Comparison of ENCODE assay signal across 1 cellular context in the genomic region with DNA sequence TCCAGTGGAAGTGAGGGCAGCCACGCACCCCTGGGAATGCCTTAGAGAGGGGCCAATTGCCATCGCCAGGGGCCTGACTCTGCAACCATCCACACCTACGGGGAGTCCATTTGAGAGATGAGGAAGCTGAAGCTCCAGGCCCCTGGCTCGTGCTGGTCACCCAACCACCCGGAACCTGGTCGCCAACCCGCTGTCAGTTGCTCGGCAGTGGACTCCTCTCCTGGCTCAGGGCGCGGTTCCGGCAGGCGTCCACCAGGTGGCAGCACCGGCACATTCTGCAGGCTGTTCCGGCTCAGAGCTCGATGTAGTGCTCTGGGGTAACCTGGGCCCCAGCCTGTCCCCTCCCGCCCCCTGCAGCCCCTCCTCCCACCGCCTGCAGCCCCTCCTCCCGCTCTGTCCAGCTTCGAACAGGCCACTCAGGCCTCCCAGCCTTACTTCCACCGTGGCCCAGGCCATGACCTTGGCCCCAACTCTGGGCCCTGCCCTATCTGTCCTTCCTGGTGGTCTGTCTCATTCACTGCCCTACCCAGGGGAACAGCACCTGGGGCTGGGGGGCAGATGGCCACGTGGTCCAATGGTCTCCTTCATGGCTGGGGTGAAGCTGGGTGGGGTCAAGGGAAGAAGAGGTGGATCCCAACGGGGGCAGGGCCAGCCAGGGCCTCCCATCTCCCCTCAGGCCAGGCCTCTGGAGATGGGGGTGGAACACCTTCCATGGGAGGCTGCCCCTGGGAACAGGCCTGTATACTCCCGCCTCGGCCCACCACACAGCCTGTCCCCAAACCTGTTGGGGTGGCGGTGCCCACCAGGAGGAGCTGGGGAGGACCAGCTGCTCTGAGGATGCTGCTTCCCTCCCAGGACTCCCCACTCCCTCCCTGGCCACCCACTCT.
TF ChIP-seq lines count a peak whose summit lies in the region.

No MANE protein-coding gene starts in this region.

TF ChIP-seq in HepG2, 621 proteins besides CTCF, POLR2A, EP300 and RAD21 (continued from another document and continues in another):
- TF ChIP-seq, protein P1, sequence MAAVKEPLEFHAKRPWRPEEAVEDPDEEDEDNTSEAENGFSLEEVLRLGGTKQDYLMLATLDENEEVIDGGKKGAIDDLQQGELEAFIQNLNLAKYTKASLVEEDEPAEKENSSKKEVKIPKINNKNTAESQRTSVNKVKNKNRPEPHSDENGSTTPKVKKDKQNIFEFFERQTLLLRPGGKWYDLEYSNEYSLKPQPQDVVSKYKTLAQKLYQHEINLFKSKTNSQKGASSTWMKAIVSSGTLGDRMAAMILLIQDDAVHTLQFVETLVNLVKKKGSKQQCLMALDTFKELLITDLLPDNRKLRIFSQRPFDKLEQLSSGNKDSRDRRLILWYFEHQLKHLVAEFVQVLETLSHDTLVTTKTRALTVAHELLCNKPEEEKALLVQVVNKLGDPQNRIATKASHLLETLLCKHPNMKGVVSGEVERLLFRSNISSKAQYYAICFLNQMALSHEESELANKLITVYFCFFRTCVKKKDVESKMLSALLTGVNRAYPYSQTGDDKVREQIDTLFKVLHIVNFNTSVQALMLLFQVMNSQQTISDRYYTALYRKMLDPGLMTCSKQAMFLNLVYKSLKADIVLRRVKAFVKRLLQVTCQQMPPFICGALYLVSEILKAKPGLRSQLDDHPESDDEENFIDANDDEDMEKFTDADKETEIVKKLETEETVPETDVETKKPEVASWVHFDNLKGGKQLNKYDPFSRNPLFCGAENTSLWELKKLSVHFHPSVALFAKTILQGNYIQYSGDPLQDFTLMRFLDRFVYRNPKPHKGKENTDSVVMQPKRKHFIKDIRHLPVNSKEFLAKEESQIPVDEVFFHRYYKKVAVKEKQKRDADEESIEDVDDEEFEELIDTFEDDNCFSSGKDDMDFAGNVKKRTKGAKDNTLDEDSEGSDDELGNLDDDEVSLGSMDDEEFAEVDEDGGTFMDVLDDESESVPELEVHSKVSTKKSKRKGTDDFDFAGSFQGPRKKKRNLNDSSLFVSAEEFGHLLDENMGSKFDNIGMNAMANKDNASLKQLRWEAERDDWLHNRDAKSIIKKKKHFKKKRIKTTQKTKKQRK (IDR thresholded peaks at IDR 0.05; ENCODE audit: low read length) = no peak
- TF ChIP-seq MBD4 (IDR thresholded peaks at IDR 0.05; ENCODE audit: borderline replicate concordance, low read length) (no peak), NKX3-1 (CRISPR knock-in tag; IDR thresholded peaks at IDR 0.05) (0 out of 2 replicates have a peak, but pooled peaks have one; percentile 40), SRSF1 (optimal IDR thresholded peaks at IDR 0.05; ENCODE audit: low read depth, low read length) (peak; percentile 39), KAT2B (IDR thresholded peaks at IDR 0.05; ENCODE audit: borderline replicate concordance, low read depth, low read length) (no peak), NCOA2 (CRISPR knock-in tag; IDR thresholded peaks at IDR 0.05) (peak; percentile 47; the same call in 1 of the 2 replicates), ZNF160 (CRISPR knock-in tag; IDR thresholded peaks at IDR 0.05) (no peak), RFXANK (CRISPR knock-in tag; IDR thresholded peaks at IDR 0.05) (no peak), ZFYVE20 (CRISPR knock-in tag; IDR thresholded peaks at IDR 0.05; ENCODE audit: borderline replicate concordance, low read depth) (no peak), MYC (CRISPR knock-in tag; IDR thresholded peaks at IDR 0.05; ENCODE audit: borderline replicate concordance) (peak; percentile 88), ZNF850 (CRISPR knock-in tag; conservative IDR thresholded peaks at IDR 0.05) (no peak), ZNF282 (IDR thresholded peaks at IDR 0.05; ENCODE audit: partially characterized antibody) (no peak), ZNF773 (CRISPR knock-in tag; IDR thresholded peaks at IDR 0.05; ENCODE audit: borderline replicate concordance) (0 out of 2 replicates have a peak, but pooled peaks have one; percentile 17), ZNF326 (CRISPR knock-in tag; IDR thresholded peaks at IDR 0.05; ENCODE audit: borderline replicate concordance) (peak; percentile 81; the same call in 1 of the 2 replicates), ISX (CRISPR knock-in tag; conservative IDR thresholded peaks at IDR 0.05) (no peak), NFE2 (CRISPR knock-in tag; IDR thresholded peaks at IDR 0.05) (no peak), ZNF484 (CRISPR knock-in tag; IDR thresholded peaks at IDR 0.05; ENCODE audit: borderline replicate concordance, low read depth) (no peak), ZNF713 (CRISPR knock-in tag; IDR thresholded peaks at IDR 0.05) (no peak), ETV6 (CRISPR knock-in tag; conservative IDR thresholded peaks at IDR 0.05) (no peak), THAP11 (CRISPR knock-in tag; IDR thresholded peaks at IDR 0.05) (no peak), ZNF782 (CRISPR knock-in tag; IDR thresholded peaks at IDR 0.05; ENCODE audit: borderline replicate concordance) (peak; percentile 72; the same call in 1 of the 2 replicates), ZNF44 (CRISPR knock-in tag; IDR thresholded peaks at IDR 0.05) (peak; percentile 49; the same call in 1 of the 2 replicates), RFXAP (CRISPR knock-in tag; IDR thresholded peaks at IDR 0.05; ENCODE audit: borderline replicate concordance) (0 out of 2 replicates have a peak, but pooled peaks have one; percentile 59), NFKBIZ (CRISPR knock-in tag; IDR thresholded peaks at IDR 0.05) (no peak), RXRB (CRISPR knock-in tag; IDR thresholded peaks at IDR 0.05; ENCODE audit: borderline replicate concordance) (peak; percentile 66), RARA (CRISPR knock-in tag; IDR thresholded peaks at IDR 0.05) (peak; percentile 79), XRCC5 (optimal IDR thresholded peaks at IDR 0.05; ENCODE audit: low read length) (peak; percentile 42), ZNF737 (CRISPR knock-in tag; IDR thresholded peaks at IDR 0.05; ENCODE audit: borderline replicate concordance) (no peak), KMT2B (CRISPR knock-in tag; IDR thresholded peaks at IDR 0.05) (no peak), ZNF143 (CRISPR knock-in tag; IDR thresholded peaks at IDR 0.05) (0 out of 2 replicates have a peak, but pooled peaks have one; percentile 14), ZMYM2 (CRISPR knock-in tag; IDR thresholded peaks at IDR 0.05) (no peak), KLF16 (CRISPR knock-in tag; IDR thresholded peaks at IDR 0.05) (peak in 1 of 2 experiments; percentile 69; a peak in 1 of 4 replicates), NCOA5 (CRISPR knock-in tag; IDR thresholded peaks at IDR 0.05) (no peak)
- TF ChIP-seq, protein P2, sequence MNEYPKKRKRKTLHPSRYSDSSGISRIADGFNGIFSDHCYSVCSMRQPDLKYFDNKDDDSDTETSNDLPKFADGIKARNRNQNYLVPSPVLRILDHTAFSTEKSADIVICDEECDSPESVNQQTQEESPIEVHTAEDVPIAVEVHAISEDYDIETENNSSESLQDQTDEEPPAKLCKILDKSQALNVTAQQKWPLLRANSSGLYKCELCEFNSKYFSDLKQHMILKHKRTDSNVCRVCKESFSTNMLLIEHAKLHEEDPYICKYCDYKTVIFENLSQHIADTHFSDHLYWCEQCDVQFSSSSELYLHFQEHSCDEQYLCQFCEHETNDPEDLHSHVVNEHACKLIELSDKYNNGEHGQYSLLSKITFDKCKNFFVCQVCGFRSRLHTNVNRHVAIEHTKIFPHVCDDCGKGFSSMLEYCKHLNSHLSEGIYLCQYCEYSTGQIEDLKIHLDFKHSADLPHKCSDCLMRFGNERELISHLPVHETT (CRISPR knock-in tag; conservative IDR thresholded peaks at IDR 0.05) = no peak
- TF ChIP-seq, protein P3, sequence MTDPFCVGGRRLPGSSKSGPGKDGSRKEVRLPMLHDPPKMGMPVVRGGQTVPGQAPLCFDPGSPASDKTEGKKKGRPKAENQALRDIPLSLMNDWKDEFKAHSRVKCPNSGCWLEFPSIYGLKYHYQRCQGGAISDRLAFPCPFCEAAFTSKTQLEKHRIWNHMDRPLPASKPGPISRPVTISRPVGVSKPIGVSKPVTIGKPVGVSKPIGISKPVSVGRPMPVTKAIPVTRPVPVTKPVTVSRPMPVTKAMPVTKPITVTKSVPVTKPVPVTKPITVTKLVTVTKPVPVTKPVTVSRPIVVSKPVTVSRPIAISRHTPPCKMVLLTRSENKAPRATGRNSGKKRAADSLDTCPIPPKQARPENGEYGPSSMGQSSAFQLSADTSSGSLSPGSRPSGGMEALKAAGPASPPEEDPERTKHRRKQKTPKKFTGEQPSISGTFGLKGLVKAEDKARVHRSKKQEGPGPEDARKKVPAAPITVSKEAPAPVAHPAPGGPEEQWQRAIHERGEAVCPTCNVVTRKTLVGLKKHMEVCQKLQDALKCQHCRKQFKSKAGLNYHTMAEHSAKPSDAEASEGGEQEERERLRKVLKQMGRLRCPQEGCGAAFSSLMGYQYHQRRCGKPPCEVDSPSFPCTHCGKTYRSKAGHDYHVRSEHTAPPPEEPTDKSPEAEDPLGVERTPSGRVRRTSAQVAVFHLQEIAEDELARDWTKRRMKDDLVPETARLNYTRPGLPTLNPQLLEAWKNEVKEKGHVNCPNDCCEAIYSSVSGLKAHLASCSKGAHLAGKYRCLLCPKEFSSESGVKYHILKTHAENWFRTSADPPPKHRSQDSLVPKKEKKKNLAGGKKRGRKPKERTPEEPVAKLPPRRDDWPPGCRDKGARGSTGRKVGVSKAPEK (CRISPR knock-in tag; IDR thresholded peaks at IDR 0.05; ENCODE audit: borderline replicate concordance) = no peak
- TF ChIP-seq, protein P4, sequence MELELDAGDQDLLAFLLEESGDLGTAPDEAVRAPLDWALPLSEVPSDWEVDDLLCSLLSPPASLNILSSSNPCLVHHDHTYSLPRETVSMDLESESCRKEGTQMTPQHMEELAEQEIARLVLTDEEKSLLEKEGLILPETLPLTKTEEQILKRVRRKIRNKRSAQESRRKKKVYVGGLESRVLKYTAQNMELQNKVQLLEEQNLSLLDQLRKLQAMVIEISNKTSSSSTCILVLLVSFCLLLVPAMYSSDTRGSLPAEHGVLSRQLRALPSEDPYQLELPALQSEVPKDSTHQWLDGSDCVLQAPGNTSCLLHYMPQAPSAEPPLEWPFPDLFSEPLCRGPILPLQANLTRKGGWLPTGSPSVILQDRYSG (CRISPR knock-in tag; IDR thresholded peaks at IDR 0.05) = no peak
- TF ChIP-seq, protein P5, sequence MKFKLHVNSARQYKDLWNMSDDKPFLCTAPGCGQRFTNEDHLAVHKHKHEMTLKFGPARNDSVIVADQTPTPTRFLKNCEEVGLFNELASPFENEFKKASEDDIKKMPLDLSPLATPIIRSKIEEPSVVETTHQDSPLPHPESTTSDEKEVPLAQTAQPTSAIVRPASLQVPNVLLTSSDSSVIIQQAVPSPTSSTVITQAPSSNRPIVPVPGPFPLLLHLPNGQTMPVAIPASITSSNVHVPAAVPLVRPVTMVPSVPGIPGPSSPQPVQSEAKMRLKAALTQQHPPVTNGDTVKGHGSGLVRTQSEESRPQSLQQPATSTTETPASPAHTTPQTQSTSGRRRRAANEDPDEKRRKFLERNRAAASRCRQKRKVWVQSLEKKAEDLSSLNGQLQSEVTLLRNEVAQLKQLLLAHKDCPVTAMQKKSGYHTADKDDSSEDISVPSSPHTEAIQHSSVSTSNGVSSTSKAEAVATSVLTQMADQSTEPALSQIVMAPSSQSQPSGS (CRISPR knock-in tag; IDR thresholded peaks at IDR 0.05) = 0 out of 2 replicates have a peak, but pooled peaks have one; percentile 25
- TF ChIP-seq, protein P6, sequence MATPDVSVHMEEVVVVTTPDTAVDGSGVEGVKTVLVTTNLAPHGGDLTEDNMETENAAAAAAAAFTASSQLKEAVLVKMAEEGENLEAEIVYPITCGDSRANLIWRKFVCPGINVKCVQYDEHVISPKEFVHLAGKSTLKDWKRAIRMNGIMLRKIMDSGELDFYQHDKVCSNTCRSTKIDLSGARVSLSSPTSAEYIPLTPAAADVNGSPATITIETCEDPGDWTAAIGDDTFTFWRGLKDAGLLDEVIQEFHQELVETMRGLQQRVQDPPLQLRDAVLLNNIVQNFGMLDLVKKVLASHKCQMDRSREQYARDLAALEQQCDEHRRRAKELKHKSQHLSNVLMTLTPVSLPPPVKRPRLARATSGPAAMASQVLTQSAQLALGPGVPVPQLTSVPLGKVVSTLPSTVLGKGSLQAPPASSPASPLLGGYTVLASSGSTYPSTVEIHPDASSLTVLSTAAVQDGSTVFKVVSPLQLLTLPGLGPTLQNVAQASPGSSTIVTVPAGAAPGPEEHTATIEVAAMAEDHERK (CRISPR knock-in tag; IDR thresholded peaks at IDR 0.05; ENCODE audit: low read depth) = no peak
- TF ChIP-seq, protein P7, sequence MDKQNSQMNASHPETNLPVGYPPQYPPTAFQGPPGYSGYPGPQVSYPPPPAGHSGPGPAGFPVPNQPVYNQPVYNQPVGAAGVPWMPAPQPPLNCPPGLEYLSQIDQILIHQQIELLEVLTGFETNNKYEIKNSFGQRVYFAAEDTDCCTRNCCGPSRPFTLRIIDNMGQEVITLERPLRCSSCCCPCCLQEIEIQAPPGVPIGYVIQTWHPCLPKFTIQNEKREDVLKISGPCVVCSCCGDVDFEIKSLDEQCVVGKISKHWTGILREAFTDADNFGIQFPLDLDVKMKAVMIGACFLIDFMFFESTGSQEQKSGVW (CRISPR knock-in tag; IDR thresholded peaks at IDR 0.05; ENCODE audit: borderline replicate concordance) = no peak
- TF ChIP-seq, protein P8, sequence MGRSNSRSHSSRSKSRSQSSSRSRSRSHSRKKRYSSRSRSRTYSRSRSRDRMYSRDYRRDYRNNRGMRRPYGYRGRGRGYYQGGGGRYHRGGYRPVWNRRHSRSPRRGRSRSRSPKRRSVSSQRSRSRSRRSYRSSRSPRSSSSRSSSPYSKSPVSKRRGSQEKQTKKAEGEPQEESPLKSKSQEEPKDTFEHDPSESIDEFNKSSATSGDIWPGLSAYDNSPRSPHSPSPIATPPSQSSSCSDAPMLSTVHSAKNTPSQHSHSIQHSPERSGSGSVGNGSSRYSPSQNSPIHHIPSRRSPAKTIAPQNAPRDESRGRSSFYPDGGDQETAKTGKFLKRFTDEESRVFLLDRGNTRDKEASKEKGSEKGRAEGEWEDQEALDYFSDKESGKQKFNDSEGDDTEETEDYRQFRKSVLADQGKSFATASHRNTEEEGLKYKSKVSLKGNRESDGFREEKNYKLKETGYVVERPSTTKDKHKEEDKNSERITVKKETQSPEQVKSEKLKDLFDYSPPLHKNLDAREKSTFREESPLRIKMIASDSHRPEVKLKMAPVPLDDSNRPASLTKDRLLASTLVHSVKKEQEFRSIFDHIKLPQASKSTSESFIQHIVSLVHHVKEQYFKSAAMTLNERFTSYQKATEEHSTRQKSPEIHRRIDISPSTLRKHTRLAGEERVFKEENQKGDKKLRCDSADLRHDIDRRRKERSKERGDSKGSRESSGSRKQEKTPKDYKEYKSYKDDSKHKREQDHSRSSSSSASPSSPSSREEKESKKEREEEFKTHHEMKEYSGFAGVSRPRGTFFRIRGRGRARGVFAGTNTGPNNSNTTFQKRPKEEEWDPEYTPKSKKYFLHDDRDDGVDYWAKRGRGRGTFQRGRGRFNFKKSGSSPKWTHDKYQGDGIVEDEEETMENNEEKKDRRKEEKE (IDR thresholded peaks at IDR 0.05) = no peak
- TF ChIP-seq, protein P9, sequence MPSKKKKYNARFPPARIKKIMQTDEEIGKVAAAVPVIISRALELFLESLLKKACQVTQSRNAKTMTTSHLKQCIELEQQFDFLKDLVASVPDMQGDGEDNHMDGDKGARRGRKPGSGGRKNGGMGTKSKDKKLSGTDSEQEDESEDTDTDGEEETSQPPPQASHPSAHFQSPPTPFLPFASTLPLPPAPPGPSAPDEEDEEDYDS (CRISPR knock-in tag; IDR thresholded peaks at IDR 0.05) = no peak
- TF ChIP-seq, protein P10, sequence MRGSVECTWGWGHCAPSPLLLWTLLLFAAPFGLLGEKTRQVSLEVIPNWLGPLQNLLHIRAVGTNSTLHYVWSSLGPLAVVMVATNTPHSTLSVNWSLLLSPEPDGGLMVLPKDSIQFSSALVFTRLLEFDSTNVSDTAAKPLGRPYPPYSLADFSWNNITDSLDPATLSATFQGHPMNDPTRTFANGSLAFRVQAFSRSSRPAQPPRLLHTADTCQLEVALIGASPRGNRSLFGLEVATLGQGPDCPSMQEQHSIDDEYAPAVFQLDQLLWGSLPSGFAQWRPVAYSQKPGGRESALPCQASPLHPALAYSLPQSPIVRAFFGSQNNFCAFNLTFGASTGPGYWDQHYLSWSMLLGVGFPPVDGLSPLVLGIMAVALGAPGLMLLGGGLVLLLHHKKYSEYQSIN (CRISPR knock-in tag; IDR thresholded peaks at IDR 0.05; ENCODE audit: borderline replicate concordance) = no peak
